In genomic region chr3:126288314-126288713, GRCh38 we compare ENCODE assay signal across 11 cellular contexts.
DNase-seq lines count a peak whose midpoint lies in the region; ATAC-seq and TF ChIP-seq lines count a peak whose summit lies in the region.
"Had no signal": no experiment of that assay in that cellular context is flagged by ENCODE, and none has a peak within 500 bp of the region (broad histone marks: within the 10 kb centered on the region; RNA-seq: fewer than 3 reads in every experiment).

No MANE protein-coding gene starts in this region.

- H3K4me2 ChIP-seq in mesendoderm (ENCODE audit: low read length) = peak overlapping the region; percentile 47

- no peaks in the 10 kb centered on the region for H3K9me3 Mint-ChIP-seq in Caco-2 (ENCODE audit: unreplicated experiment)
- H3K9me3 Mint-ChIP-seq: activated naive CD4-positive, alpha-beta T cell treated with anti-CD3 and anti-CD28 coated beads, Interleukin-2, amount 50 U/mL, for 72 hours had no signal

- H3K9me3 ChIP-seq in esophagus muscularis mucosa = no peaks in the 10 kb centered on the region
- H3K9me3 ChIP-seq in Caco-2 = 0 out of 2 replicates have a peak, but pooled peaks cover 2% of the 10 kb centered on the region

- TF ChIP-seq CTCF in RWPE1 (conservative IDR thresholded peaks at IDR 0.05; ENCODE audit: low read depth) (no peak), esophagus muscularis mucosa (IDR thresholded peaks at IDR 0.05) (no peak), Caco-2 (IDR thresholded peaks at IDR 0.05; ENCODE audit: insufficient read depth in 1 of 2, low read depth in 1 of 2, low read length in 1 of 2, severe bottlenecking in 1 of 2, unreplicated experiment in 1 of 2) (no peak)

- DNase-seq in RWPE1 (ENCODE audit: low spot score) (no peak), esophagus muscularis mucosa (ENCODE audit: extremely low spot score) (peak; percentile 89), mesendoderm (no peak), substantia nigra (lab: John Stamatoyannopoulos, UW) (peak in 28 of 49 donors; percentile 11 to 58 (median 43)), Caco-2 (no peak), NCI-H1092 (lab: John Stamatoyannopoulos, UW) (no peak), NCI-H1105 treated with DMSO at 0.1 percent for 48 hours (lab: John Stamatoyannopoulos, UW) (no peak)
- DNase-seq: activated CD4-positive, alpha-beta T cell treated with anti-CD3 and anti-CD28 coated beads, Interleukin-2, amount 50 U/mL, for 1 hour; stimulated activated CD4-positive, alpha-beta T cell treated with anti-CD3 and anti-CD28 coated beads, Interleukin-1b, Interleukin-23, amount 100 ng/mL, for 48 hours had no signal

- no peak overlapping the region for H3K9ac ChIP-seq in mesendoderm (ENCODE audit: low read length)

- peak overlapping the region in 3 of 4 donors; percentile 51 to 60 (median 51) for H3K4me3 ChIP-seq in esophagus muscularis mucosa
- H3K4me3 ChIP-seq in mesendoderm (ENCODE audit: low read length) = no peak overlapping the region
- H3K4me3 ChIP-seq in Caco-2 (ENCODE audit: low read depth, low read length) = no peak overlapping the region

- H3K36me3 Mint-ChIP-seq in Caco-2 (ENCODE audit: insufficient read depth, unreplicated experiment) = peaks cover 4% of the 10 kb centered on the region

- CTCF ChIA-PET in RWPE1 (lab: Yijun Ruan, JAX) = no interaction called here
- CTCF ChIA-PET in Caco-2 (lab: Charles Lee) = no interaction called here

- no peak overlapping the region for H3K27ac Mint-ChIP-seq in Caco-2 (ENCODE audit: unreplicated experiment)
- H3K27ac Mint-ChIP-seq: activated naive CD4-positive, alpha-beta T cell treated with anti-CD3 and anti-CD28 coated beads, Interleukin-2, amount 50 U/mL, for 72 hours had no signal

- no peaks in the 10 kb centered on the region for H3K36me3 ChIP-seq in esophagus muscularis mucosa
- H3K36me3 ChIP-seq in mesendoderm (ENCODE audit: control insufficient read depth, insufficient read depth, low read length) = no peaks in the 10 kb centered on the region
- H3K36me3 ChIP-seq in Caco-2 (ENCODE audit: control insufficient read depth, insufficient read depth, low read length) = no peaks in the 10 kb centered on the region

- intact Hi-C loops in esophagus muscularis mucosa (cut with DNase I) = no loop called here
- intact Hi-C loops in Caco-2 (cut with micrococcal nuclease; ENCODE audit: unreplicated experiment) = no loop called here

- H3K79me2 ChIP-seq in mesendoderm (ENCODE audit: control insufficient read depth, insufficient read depth, low read length) = no peaks in the 10 kb centered on the region

- POLR2A ChIA-PET in RWPE1 (lab: Yijun Ruan, JAX; ENCODE audit: low non-redundant PET) = no interaction called here
- POLR2A ChIA-PET in Caco-2 (lab: Charles Lee) = no interaction called here

- peaks cover 25% of the 10 kb centered on the region for H3K4me1 Mint-ChIP-seq in Caco-2 (ENCODE audit: low read depth, unreplicated experiment)

- H3K27me3 Mint-ChIP-seq in Caco-2 (ENCODE audit: insufficient read depth, unreplicated experiment) = no peaks in the 10 kb centered on the region

- H2BK120ac ChIP-seq in mesendoderm (ENCODE audit: low read depth, low read length) = no peak overlapping the region

- H3K18ac ChIP-seq in mesendoderm (ENCODE audit: low read length) = no peak overlapping the region

- H2AK5ac ChIP-seq in mesendoderm (ENCODE audit: low read length) = no peak overlapping the region

- TF ChIP-seq POLR2A in esophagus muscularis mucosa (IDR thresholded peaks at IDR 0.05; ENCODE audit: low read depth) = no peak

- 70% methylated on average over 18 of the region's 20 CpGs for whole genome bisulfite sequencing in esophagus muscularis mucosa
- no CpG with 5 or more reads among the region's 20 CpGs for WGBS in mesendoderm (ENCODE audit: extremely low coverage, insufficient coverage, low lambda C conversion rate)

- H3K27me3 ChIP-seq in esophagus muscularis mucosa = peaks cover 0 to 3% (median 0%) of the 10 kb centered on the region in 4 donors
- no peaks in the 10 kb centered on the region for H3K27me3 ChIP-seq in mesendoderm (ENCODE audit: insufficient read depth, low read length, poor library complexity)
- H3K27me3 ChIP-seq in Caco-2 (replicated peaks; ENCODE audit: control insufficient read depth, insufficient read depth, low read length) = no peaks in the 10 kb centered on the region

- no peak overlapping the region for H3K4ac ChIP-seq in mesendoderm (ENCODE audit: low read depth, low read length)

- H3K4me1 ChIP-seq in esophagus muscularis mucosa = peaks cover 11 to 33% (median 30%) of the 10 kb centered on the region in 4 donors
- no peaks in the 10 kb centered on the region for H3K4me1 ChIP-seq in mesendoderm (ENCODE audit: control insufficient read depth, low read depth, low read length)
- H3K4me1 ChIP-seq in Caco-2 = peaks cover 34% of the 10 kb centered on the region

- H3K4me3 Mint-ChIP-seq in Caco-2 (ENCODE audit: unreplicated experiment) = no peak overlapping the region

- H4K8ac ChIP-seq in mesendoderm (ENCODE audit: low read depth, low read length) = no peak overlapping the region

- H4K5ac ChIP-seq in mesendoderm (ENCODE audit: low read length) = no peak overlapping the region

- no peak overlapping the region for H2BK5ac ChIP-seq in mesendoderm (ENCODE audit: low read length)

- no peak for ATAC-seq in GM19035 (IDR thresholded peaks at IDR 0.05; ENCODE audit: unreplicated experiment)
- ATAC-seq: activated naive CD4-positive, alpha-beta T cell treated with anti-CD3 and anti-CD28 coated beads, Interleukin-2, amount 50 U/mL, for 72 hours had no signal

- H3K56ac ChIP-seq in mesendoderm (ENCODE audit: low read length) = peak overlapping the region; percentile 28

- no peak overlapping the region for H3K23ac ChIP-seq in mesendoderm (ENCODE audit: low read length)

- no peaks in the 10 kb centered on the region for H3K79me1 ChIP-seq in mesendoderm (ENCODE audit: low read length)

- H2BK15ac ChIP-seq in mesendoderm (replicated peaks; ENCODE audit: low read depth) = no peak overlapping the region

- no peak for TF ChIP-seq EP300 in esophagus muscularis mucosa (IDR thresholded peaks at IDR 0.05)

- no TSS peak for BruUV-seq in Caco-2 (replicated peaks; lab: Mats Ljungman, UMichigan)

- H3K27ac ChIP-seq in RWPE1 = peak overlapping the region; percentile 72
- H3K27ac ChIP-seq in esophagus muscularis mucosa (replicated peaks in 1 of 4) = peak overlapping the region; percentile 85 to 93 (median 90)
- H3K27ac ChIP-seq in mesendoderm (ENCODE audit: low read depth, low read length) = no peak overlapping the region
- peak overlapping the region; percentile 70 for H3K27ac ChIP-seq in substantia nigra (ENCODE audit: low read depth, low read length, poor library complexity, severe bottlenecking)

Comparison
In these comparisons a context has a peak if more than half of its experiments do, and no peak if none do; other contexts are left out.
1. DNase-seq: peak in esophagus muscularis mucosa (single experiment) and substantia nigra (28 of 49); none in RWPE1 (single experiment), mesendoderm (single experiment), Caco-2 (0 of 2), NCI-H1092 (single experiment) and NCI-H1105 treated with DMSO at 0.1 percent for 48 hours (single experiment).
2. H3K4me3 ChIP-seq: peak in esophagus muscularis mucosa (3 of 4); none in mesendoderm (single experiment) and Caco-2 (single experiment).